Comparison of ENCODE assay signal across 16 cellular contexts in genomic region chr18:7812431-7813063, GRCh38.
A peak's percentile ranks its signal among the peaks of the same experiment; 100 is the strongest.
DNase-seq lines count a peak whose midpoint lies in the region; ATAC-seq lines count a peak whose summit lies in the region.
"Had no signal": no experiment of that assay in that cellular context is flagged by ENCODE, and none has a peak within 500 bp of the region (broad histone marks: within the 10 kb centered on the region; RNA-seq: fewer than 3 reads in every experiment).

No MANE protein-coding gene starts in this region.

- H3K27ac Mint-ChIP-seq in T-cell: no peak overlapping the region
- H3K27ac Mint-ChIP-seq: activated CD4-positive, alpha-beta memory T cell treated with anti-CD3 and anti-CD28 coated beads for 36 hours; naive B cell had no signal

- peak; percentile 22 for DNase-seq in H4 (ENCODE audit: low spot score)
- peak; percentile 41 for DNase-seq in amniotic stem cell (lab: John Stamatoyannopoulos, UW)
- no peak for DNase-seq in left ventricle myocardium superior
- DNase-seq in stromal cell of bone marrow (ENCODE audit: low read depth): peak; percentile 64
- no peak for DNase-seq in GM19238 (ENCODE audit: insufficient read length, low spot score)
- DNase-seq in H7: no peak
- DNase-seq in left colon: no peak
- DNase-seq in T-cell: no peak
- DNase-seq: activated CD4-positive, alpha-beta memory T cell treated with anti-CD3 and anti-CD28 coated beads for 36 hours; GDM1; glutamatergic neuron; naive B cell; NCI-H2227 treated with DMSO at 0.1 percent for 48 hours; stimulated activated CD4-positive, alpha-beta T cell treated with anti-CD3 and anti-CD28 coated beads, Interleukin-4, amount 100 ng/mL, for 24 hours had no signal

- no peaks in the 10 kb centered on the region for H3K27me3 ChIP-seq in H7 (ENCODE audit: control insufficient read depth, insufficient read depth, low read length)

- no peaks in the 10 kb centered on the region for H3K27me3 Mint-ChIP-seq in T-cell
- H3K27me3 Mint-ChIP-seq: activated CD4-positive, alpha-beta memory T cell treated with anti-CD3 and anti-CD28 coated beads for 36 hours had no signal

- no peaks in the 10 kb centered on the region for H3K4me1 Mint-ChIP-seq in T-cell
- H3K4me1 Mint-ChIP-seq: naive B cell had no signal

- CTCF ChIA-PET in T-cell (lab: Charles Lee): no interaction called here

- H3K36me3 Mint-ChIP-seq in T-cell: no peaks in the 10 kb centered on the region

- intact Hi-C loops in left ventricle myocardium superior (cut with micrococcal nuclease): no loop called here
- intact Hi-C loops in left colon (cut with DNase I, micrococcal nuclease): no loop called here

- H3K9me3 Mint-ChIP-seq in T-cell: peaks cover 4 to 19% (median 8%) of the 10 kb centered on the region in 3 donors

- ATAC-seq in left ventricle myocardium superior (peak; percentile 81), left colon (no peak), T-cell (replicated peaks in 1 of 4) (no peak)
- ATAC-seq: K562 had no signal

- no peak overlapping the region for H3K4me3 ChIP-seq in H7 (ENCODE audit: insufficient read depth, low read depth, low read length)
- H3K4me3 ChIP-seq: K562, SK-N-MC had no signal

- H3K36me3 ChIP-seq in H7 (replicated peaks; ENCODE audit: control insufficient read depth, insufficient read depth, low read length): no peaks in the 10 kb centered on the region

- no peak overlapping the region for H3K4me3 Mint-ChIP-seq in T-cell
- H3K4me3 Mint-ChIP-seq: activated CD4-positive, alpha-beta memory T cell treated with anti-CD3 and anti-CD28 coated beads for 36 hours; naive B cell had no signal

- POLR2A ChIA-PET in T-cell (lab: Charles Lee): interaction anchor here in 1 of 2 donors (0.7 kb wide), 1 partner anchor 142 kb away, joined by 6 read pairs; no protein-coding TSS in a partner anchor

Comparison
In these comparisons a context has a peak if more than half of its experiments do, and no peak if none do; other contexts are left out.
1. DNase-seq: peak in H4 (single experiment), amniotic stem cell (single experiment) and stromal cell of bone marrow (single experiment); none in left ventricle myocardium superior (single experiment), GM19238 (single experiment), H7 (single experiment), left colon (0 of 2) and T-cell (0 of 34).